ENCODE assay signal across 10 cellular contexts in genomic region chr2:28137221-28137620, GRCh38.
A peak's percentile ranks its signal among the peaks of the same experiment; 100 is the strongest.
DNase-seq lines count a peak whose midpoint lies in the region; ATAC-seq, FAIRE-seq and TF ChIP-seq lines count a peak whose summit lies in the region.
"Had no signal": no experiment of that assay in that cellular context is flagged by ENCODE, and none has a peak within 500 bp of the region (broad histone marks: within the 10 kb centered on the region; RNA-seq: fewer than 3 reads in every experiment).

No MANE protein-coding gene starts in this region.

- H3K36me3 Mint-ChIP-seq in HFFc6 (ENCODE audit: low read depth) (peaks cover 14% of the 10 kb centered on the region), brain (peaks cover 9% of the 10 kb centered on the region)

- TF ChIP-seq EP300 in A549 (IDR thresholded peaks at IDR 0.05) = no peak

- H3K9me3 Mint-ChIP-seq in HFFc6 = no peaks in the 10 kb centered on the region
- H3K9me3 Mint-ChIP-seq in brain = no peaks in the 10 kb centered on the region
- H3K9me3 Mint-ChIP-seq: activated T-cell treated with anti-CD3 and anti-CD28 coated beads, Interleukin-2, amount 50 U/mL, for 72 hours had no signal

- DNase-seq in A549 (ENCODE audit: low read depth in 1 of 2, low spot score in 1 of 2) (peak in 1 of 2 experiments; percentile 29), HFFc6 (peak; percentile 64), left kidney (ENCODE audit: low read depth, low spot score) (peak; percentile 37)
- no peak for DNase-seq in stimulated activated naive CD4-positive, alpha-beta T cell treated with Interleukin-2 at 50 U/mL for 16 hours (lab: John Stamatoyannopoulos, UW)
- DNase-seq: activated T-cell treated with anti-CD3 and anti-CD28 coated beads, Interleukin-2, amount 50 U/mL, for 72 hours; NCI-H1092 treated with DMSO at 0.1 percent for 48 hours had no signal

- FAIRE-seq in A549 (lab: Jason Lieb, UNC) = peak; percentile 61

- TF ChIP-seq CTCF in A549 (IDR thresholded peaks at IDR 0.05) (no peak), HFFc6 (IDR thresholded peaks at IDR 0.05) (no peak), brain (conservative IDR thresholded peaks at IDR 0.05) (no peak)

- no peaks in the 10 kb centered on the region for H3K9me3 ChIP-seq in A549

- peaks cover 39% of the 10 kb centered on the region for H3K4me1 Mint-ChIP-seq in HFFc6 (ENCODE audit: low read depth)
- H3K4me1 Mint-ChIP-seq in brain = peaks cover 36% of the 10 kb centered on the region

- H3K27me3 Mint-ChIP-seq in HFFc6 (ENCODE audit: insufficient read depth) (no peaks in the 10 kb centered on the region), brain (no peaks in the 10 kb centered on the region)

- H3K4me3 ChIP-seq in A549 = no peak overlapping the region

- 16% methylated on average over 2 of the region's 2 CpGs for WGBS in A549 (ENCODE audit: missing lambda C conversion rate)

- CTCF ChIA-PET in A549 (lab: Yijun Ruan, JAX) = interaction anchor here (0.7 to 0.9 kb wide), 2 partner anchors 183 to 433 kb away, joined by 3 read pairs; no protein-coding TSS in a partner anchor

- H3K4me1 ChIP-seq in A549 = peaks cover 36% of the 10 kb centered on the region

- peak overlapping the region; percentile 13 to 67; a peak in 4 of 6 replicates for H3K27ac ChIP-seq in A549

- H3K27ac Mint-ChIP-seq in HFFc6 = peak overlapping the region; percentile 55
- H3K27ac Mint-ChIP-seq in brain = peak overlapping the region in 3 of 5 experiments; percentile 6 to 77 (median 28)
- H3K27ac Mint-ChIP-seq: activated T-cell treated with anti-CD3 and anti-CD28 coated beads, Interleukin-2, amount 50 U/mL, for 72 hours had no signal

- peak in 1 of 2 experiments; percentile 56; a peak in 1 of 6 replicates for ATAC-seq in A549
- ATAC-seq in GM18861 (IDR thresholded peaks at IDR 0.05; ENCODE audit: unreplicated experiment) = no peak
- no peak for ATAC-seq in GM21737 (IDR thresholded peaks at IDR 0.05; ENCODE audit: unreplicated experiment)
- no peak for ATAC-seq in GM21786 (IDR thresholded peaks at IDR 0.05; ENCODE audit: unreplicated experiment)
- ATAC-seq: activated T-cell treated with anti-CD3 and anti-CD28 coated beads, Interleukin-2, amount 50 U/mL, for 72 hours had no signal

- H3K4me3 Mint-ChIP-seq in HFFc6 = peak overlapping the region; percentile 12; the same call in 1 of the 2 replicates
- no peak overlapping the region for H3K4me3 Mint-ChIP-seq in brain
- H3K4me3 Mint-ChIP-seq: activated T-cell treated with anti-CD3 and anti-CD28 coated beads, Interleukin-2, amount 50 U/mL, for 72 hours had no signal

- TF ChIP-seq POLR2A in A549 (IDR thresholded peaks at IDR 0.05; ENCODE audit: low read length) = no peak

- TF ChIP-seq RAD21 in A549 (conservative IDR thresholded peaks at IDR 0.05 in 1 of 2, IDR thresholded peaks at IDR 0.05 in 1 of 2) = no peak

- POLR2A ChIA-PET in A549 (lab: Yijun Ruan, JAX) = no interaction called here

- peak overlapping the region; percentile 25 for H3K4me2 ChIP-seq in A549

TF ChIP-seq in A549, 52 proteins besides CTCF, POLR2A, EP300 and RAD21:
- TF ChIP-seq KDM5A (IDR thresholded peaks at IDR 0.05) = no peak
